Comparison of ENCODE assay signal across 8 cellular contexts in genomic region chr10:119313645-119314044, GRCh38.
DNase-seq lines count a peak whose midpoint lies in the region; ATAC-seq and TF ChIP-seq lines count a peak whose summit lies in the region.

No MANE protein-coding gene starts in this region.

- peak; percentile 56 for ATAC-seq in HG03159 (IDR thresholded peaks at IDR 0.05; ENCODE audit: unreplicated experiment)
- ATAC-seq in activated CD8-positive, alpha-beta T cell treated with anti-CD3 and anti-CD28 coated beads for 36 hours, result peak; percentile 53
- ATAC-seq in gastrocnemius medialis, result no peak

- no peak overlapping the region for H3K4me3 Mint-ChIP-seq in activated CD8-positive, alpha-beta T cell treated with anti-CD3 and anti-CD28 coated beads for 36 hours
- no peak overlapping the region for H3K4me3 Mint-ChIP-seq in nephron progenitor cell

- H3K27ac ChIP-seq in gastrocnemius medialis, result peak overlapping the region; percentile 36 to 75 (median 72)

- peaks cover 4% of the 10 kb centered on the region for H3K36me3 Mint-ChIP-seq in activated CD8-positive, alpha-beta T cell treated with anti-CD3 and anti-CD28 coated beads for 36 hours (ENCODE audit: low read depth)
- no peaks in the 10 kb centered on the region for H3K36me3 Mint-ChIP-seq in nephron progenitor cell (ENCODE audit: low read depth)

- peaks cover 63% of the 10 kb centered on the region for H3K4me1 Mint-ChIP-seq in activated CD8-positive, alpha-beta T cell treated with anti-CD3 and anti-CD28 coated beads for 36 hours (ENCODE audit: low read depth)
- peaks cover 89% of the 10 kb centered on the region for H3K4me1 Mint-ChIP-seq in nephron progenitor cell

- in situ Hi-C loops in gastrocnemius medialis (cut with MboI; ENCODE audit: low sequenced_read_pairs in 4 of 4), result no loop called here

- peak; percentile 53 to 68 (median 54) for DNase-seq in stimulated activated CD4-positive, alpha-beta T cell treated with anti-CD3 and anti-CD28 coated beads, Interleukin-12 subunit alpha, Interleukin-12 subunit beta, amount 100 ng/mL, for 48 hours (ENCODE audit: low read depth in 2 of 3, low spot score in 1 of 3)
- DNase-seq in stimulated activated CD4-positive, alpha-beta T cell treated with anti-CD3 and anti-CD28 coated beads, Interleukin-4, amount 100 ng/mL, for 1 hour, result no peak
- peak; percentile 76 for DNase-seq in activated CD8-positive, alpha-beta T cell treated with anti-CD3 and anti-CD28 coated beads for 36 hours
- DNase-seq in gastrocnemius medialis, result no peak
- no peak for DNase-seq in nephron progenitor cell
- DNase-seq in NCI-H2227 treated with DMSO at 0.1 percent for 48 hours (lab: John Stamatoyannopoulos, UW), result no peak
- no peak for DNase-seq in NCI-H748 (lab: John Stamatoyannopoulos, UW; ENCODE audit: unreplicated experiment)

- no peak overlapping the region for H3K4me3 ChIP-seq in gastrocnemius medialis

- H3K9me3 Mint-ChIP-seq in activated CD8-positive, alpha-beta T cell treated with anti-CD3 and anti-CD28 coated beads for 36 hours, result peaks cover 4% of the 10 kb centered on the region
- H3K9me3 Mint-ChIP-seq in nephron progenitor cell, result no peaks in the 10 kb centered on the region

- CTCF ChIA-PET in activated CD8-positive, alpha-beta T cell treated with anti-CD3 and anti-CD28 coated beads for 36 hours (lab: Charles Lee), result interaction anchor here (1.0 kb wide), 1 partner anchor 105 kb away, joined by 3 read pairs; no protein-coding TSS in a partner anchor

- H3K36me3 ChIP-seq in gastrocnemius medialis, result no peaks in the 10 kb centered on the region

- H3K9me3 ChIP-seq in gastrocnemius medialis, result no peaks in the 10 kb centered on the region

- peaks cover 20 to 26% of the 10 kb centered on the region in 2 donors for H3K4me1 ChIP-seq in gastrocnemius medialis

- TF ChIP-seq POLR2A in gastrocnemius medialis (IDR thresholded peaks at IDR 0.05), result no peak

- peak overlapping the region; percentile 44 for H3K27ac Mint-ChIP-seq in activated CD8-positive, alpha-beta T cell treated with anti-CD3 and anti-CD28 coated beads for 36 hours
- no peak overlapping the region for H3K27ac Mint-ChIP-seq in nephron progenitor cell

- POLR2A ChIA-PET in activated CD8-positive, alpha-beta T cell treated with anti-CD3 and anti-CD28 coated beads for 36 hours (lab: Charles Lee), result interaction anchor here (0.9 to 1.3 kb wide), 3 partner anchors 8 to 107 kb away, joined by 4 to 7 read pairs (median 5); partner anchors contain the start of gene GRK5

- peaks cover 3% of the 10 kb centered on the region for H3K27me3 Mint-ChIP-seq in activated CD8-positive, alpha-beta T cell treated with anti-CD3 and anti-CD28 coated beads for 36 hours
- peaks cover 8% of the 10 kb centered on the region for H3K27me3 Mint-ChIP-seq in nephron progenitor cell (ENCODE audit: low read depth, poor library complexity)

- intact Hi-C loops in activated CD8-positive, alpha-beta T cell treated with anti-CD3 and anti-CD28 coated beads for 36 hours (cut with micrococcal nuclease), result loop anchor here (2.0 kb wide), 1 partner anchor 105 kb away; no protein-coding TSS in a partner anchor
- intact Hi-C loops in gastrocnemius medialis (cut with DNase I; ENCODE audit: low total_unique reads), result no loop called here

- no peak for TF ChIP-seq CTCF in activated CD8-positive, alpha-beta T cell treated with anti-CD3 and anti-CD28 coated beads for 36 hours (IDR thresholded peaks at IDR 0.05)
- TF ChIP-seq CTCF in gastrocnemius medialis (IDR thresholded peaks at IDR 0.05 in 4 of 5, conservative IDR thresholded peaks at IDR 0.05 in 1 of 5) (no peak), nephron progenitor cell (IDR thresholded peaks at IDR 0.05) (no peak)

- no peaks in the 10 kb centered on the region for H3K27me3 ChIP-seq in gastrocnemius medialis

Comparison
In these comparisons a context has a peak if more than half of its experiments do, and no peak if none do; other contexts are left out.
1. DNase-seq: peak in stimulated activated CD4-positive, alpha-beta T cell treated with anti-CD3 and anti-CD28 coated beads, Interleukin-12 subunit alpha, Interleukin-12 subunit beta, amount 100 ng/mL, for 48 hours (3 of 3) and activated CD8-positive, alpha-beta T cell treated with anti-CD3 and anti-CD28 coated beads for 36 hours (single experiment); none in stimulated activated CD4-positive, alpha-beta T cell treated with anti-CD3 and anti-CD28 coated beads, Interleukin-4, amount 100 ng/mL, for 1 hour (single experiment), gastrocnemius medialis (0 of 2), nephron progenitor cell (single experiment), NCI-H2227 treated with DMSO at 0.1 percent for 48 hours (single experiment) and NCI-H748 (single experiment).
2. ATAC-seq: peak in HG03159 (single experiment) and activated CD8-positive, alpha-beta T cell treated with anti-CD3 and anti-CD28 coated beads for 36 hours (single experiment); none in gastrocnemius medialis (0 of 2).